Comparison of ENCODE assay signal across 1 cellular context in the genomic region with DNA sequence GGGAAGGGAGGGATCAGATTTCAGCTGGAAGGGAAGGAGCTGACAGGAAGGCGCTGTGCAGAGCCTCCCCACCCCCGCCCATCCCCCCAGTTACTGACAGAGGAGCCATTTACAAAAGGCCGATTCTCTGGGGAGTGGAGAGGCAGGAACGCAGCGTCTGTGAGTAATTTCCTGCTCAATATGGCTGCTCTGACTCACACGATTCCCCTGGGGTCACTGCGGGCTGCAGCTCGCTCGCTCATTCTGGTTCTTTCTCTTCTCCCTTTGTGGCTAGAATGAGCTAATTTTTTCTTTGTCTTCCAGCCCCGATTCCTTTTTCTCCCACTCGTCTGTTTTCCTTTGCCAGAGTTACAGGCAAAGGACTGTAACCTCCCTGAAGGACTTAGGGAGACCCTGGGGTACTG.
A peak's percentile ranks its signal among the peaks of the same experiment; 100 is the strongest.
TF ChIP-seq lines count a peak whose summit lies in the region.

No MANE protein-coding gene starts in this region.

TF ChIP-seq in HEK293, 187 proteins besides CTCF, POLR2A, EP300 and RAD21 (continued from another document):
- TF ChIP-seq, protein P1, sequence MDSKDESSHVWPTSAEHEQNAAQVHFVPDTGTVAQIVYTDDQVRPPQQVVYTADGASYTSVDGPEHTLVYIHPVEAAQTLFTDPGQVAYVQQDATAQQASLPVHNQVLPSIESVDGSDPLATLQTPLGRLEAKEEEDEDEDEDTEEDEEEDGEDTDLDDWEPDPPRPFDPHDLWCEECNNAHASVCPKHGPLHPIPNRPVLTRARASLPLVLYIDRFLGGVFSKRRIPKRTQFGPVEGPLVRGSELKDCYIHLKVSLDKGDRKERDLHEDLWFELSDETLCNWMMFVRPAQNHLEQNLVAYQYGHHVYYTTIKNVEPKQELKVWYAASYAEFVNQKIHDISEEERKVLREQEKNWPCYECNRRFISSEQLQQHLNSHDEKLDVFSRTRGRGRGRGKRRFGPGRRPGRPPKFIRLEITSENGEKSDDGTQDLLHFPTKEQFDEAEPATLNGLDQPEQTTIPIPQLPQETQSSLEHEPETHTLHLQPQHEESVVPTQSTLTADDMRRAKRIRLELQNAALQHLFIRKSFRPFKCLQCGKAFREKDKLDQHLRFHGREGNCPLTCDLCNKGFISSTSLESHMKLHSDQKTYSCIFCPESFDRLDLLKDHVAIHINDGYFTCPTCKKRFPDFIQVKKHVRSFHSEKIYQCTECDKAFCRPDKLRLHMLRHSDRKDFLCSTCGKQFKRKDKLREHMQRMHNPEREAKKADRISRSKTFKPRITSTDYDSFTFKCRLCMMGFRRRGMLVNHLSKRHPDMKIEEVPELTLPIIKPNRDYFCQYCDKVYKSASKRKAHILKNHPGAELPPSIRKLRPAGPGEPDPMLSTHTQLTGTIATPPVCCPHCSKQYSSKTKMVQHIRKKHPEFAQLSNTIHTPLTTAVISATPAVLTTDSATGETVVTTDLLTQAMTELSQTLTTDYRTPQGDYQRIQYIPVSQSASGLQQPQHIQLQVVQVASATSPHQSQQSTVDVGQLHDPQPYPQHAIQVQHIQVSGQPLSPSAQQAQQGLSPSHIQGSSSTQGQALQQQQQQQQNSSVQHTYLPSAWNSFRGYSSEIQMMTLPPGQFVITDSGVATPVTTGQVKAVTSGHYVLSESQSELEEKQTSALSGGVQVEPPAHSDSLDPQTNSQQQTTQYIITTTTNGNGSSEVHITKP (tag by site-specific recombination; IDR thresholded peaks at IDR 0.05): peak; percentile 39
- TF ChIP-seq ZXDB (tag by site-specific recombination; IDR thresholded peaks at IDR 0.05): peak; percentile 88
- TF ChIP-seq ZNF707 (tag by site-specific recombination; IDR thresholded peaks at IDR 0.05): no peak
- peak; percentile 71 for TF ChIP-seq FEZF1 (tag by site-specific recombination; IDR thresholded peaks at IDR 0.05)
- TF ChIP-seq ZIC2 (tag by site-specific recombination; IDR thresholded peaks at IDR 0.05): peak; percentile 69
- TF ChIP-seq ZSCAN23 (tag by site-specific recombination; IDR thresholded peaks at IDR 0.05): peak; percentile 75
- no peak for TF ChIP-seq ZNF174 (tag by site-specific recombination; IDR thresholded peaks at IDR 0.05)
- peak; percentile 68 for TF ChIP-seq OSR2 (tag by site-specific recombination; IDR thresholded peaks at IDR 0.05)
- TF ChIP-seq, protein P2, sequence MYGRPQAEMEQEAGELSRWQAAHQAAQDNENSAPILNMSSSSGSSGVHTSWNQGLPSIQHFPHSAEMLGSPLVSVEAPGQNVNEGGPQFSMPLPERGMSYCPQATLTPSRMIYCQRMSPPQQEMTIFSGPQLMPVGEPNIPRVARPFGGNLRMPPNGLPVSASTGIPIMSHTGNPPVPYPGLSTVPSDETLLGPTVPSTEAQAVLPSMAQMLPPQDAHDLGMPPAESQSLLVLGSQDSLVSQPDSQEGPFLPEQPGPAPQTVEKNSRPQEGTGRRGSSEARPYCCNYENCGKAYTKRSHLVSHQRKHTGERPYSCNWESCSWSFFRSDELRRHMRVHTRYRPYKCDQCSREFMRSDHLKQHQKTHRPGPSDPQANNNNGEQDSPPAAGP (tag by site-specific recombination; IDR thresholded peaks at IDR 0.05): peak; percentile 92
- peak; percentile 75; the same call in 1 of the 2 replicates for TF ChIP-seq ZSCAN16 (tag by site-specific recombination; IDR thresholded peaks at IDR 0.05)
- peak; percentile 83 for TF ChIP-seq BCL11A (tag by site-specific recombination; IDR thresholded peaks at IDR 0.05; ENCODE audit: low read depth)
- TF ChIP-seq ZBTB17 (tag by site-specific recombination; IDR thresholded peaks at IDR 0.05): peak; percentile 92
